ENCODE assay signal across 1 cellular context in the genomic region with DNA sequence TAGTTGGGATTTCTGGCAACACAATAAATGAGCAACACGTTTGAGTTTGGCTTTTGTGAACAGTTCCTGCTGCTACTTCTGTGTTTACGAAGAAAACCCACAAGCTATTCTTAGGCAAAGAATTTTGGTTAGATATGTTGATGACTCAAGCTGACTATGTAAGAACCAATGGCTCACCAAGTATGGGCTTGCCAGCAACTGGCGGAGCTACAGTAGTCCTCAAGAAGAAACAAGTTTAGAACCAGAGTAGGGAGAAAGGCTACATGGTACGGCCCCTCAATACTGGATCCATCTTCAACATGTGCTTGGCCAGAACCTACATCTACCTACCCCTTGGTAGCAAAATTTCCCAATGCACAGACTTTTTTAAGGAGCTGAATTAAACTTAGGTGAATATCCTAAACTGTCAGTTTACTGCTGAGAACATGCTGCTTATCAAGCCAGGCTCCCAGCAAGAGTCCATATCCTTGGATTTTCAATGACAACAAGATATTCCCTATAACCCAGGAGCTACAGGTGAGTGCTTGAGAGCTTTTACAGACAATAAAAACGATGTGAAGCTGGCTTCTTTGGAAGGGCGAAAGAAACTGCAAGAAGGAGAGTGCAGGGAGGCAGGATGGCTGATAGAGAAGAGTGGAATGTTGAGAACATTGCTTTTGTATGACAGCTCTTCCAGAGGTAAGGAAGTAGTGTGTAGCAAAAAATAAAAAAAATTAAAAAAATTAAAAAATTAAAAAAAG.
TF ChIP-seq lines count a peak whose summit lies in the region.

No MANE protein-coding gene starts in this region.

TF ChIP-seq in GM12878, 131 proteins besides CTCF, POLR2A, EP300 and RAD21 (continued from another document):
- TF ChIP-seq CEBPZ (IDR thresholded peaks at IDR 0.05; ENCODE audit: low read depth, low read length) = no peak
- TF ChIP-seq ZNF384 (IDR thresholded peaks at IDR 0.05; ENCODE audit: borderline replicate concordance, low read depth, low read length) = no peak
- no peak for TF ChIP-seq SREBF1 (IDR thresholded peaks at IDR 0.05; ENCODE audit: low read length)
- TF ChIP-seq ELK1 (IDR thresholded peaks at IDR 0.05; ENCODE audit: low read depth, low read length) = no peak
- TF ChIP-seq SREBF2 (IDR thresholded peaks at IDR 0.05; ENCODE audit: low read length) = no peak
- 0 out of 2 replicates have a peak, but pooled peaks have one; percentile 9 for TF ChIP-seq SMC3 (IDR thresholded peaks at IDR 0.05; ENCODE audit: borderline replicate concordance, low read length)
- no peak for TF ChIP-seq HSF1 (IDR thresholded peaks at IDR 0.05; ENCODE audit: low read depth, low read length)
- TF ChIP-seq, protein P1, sequence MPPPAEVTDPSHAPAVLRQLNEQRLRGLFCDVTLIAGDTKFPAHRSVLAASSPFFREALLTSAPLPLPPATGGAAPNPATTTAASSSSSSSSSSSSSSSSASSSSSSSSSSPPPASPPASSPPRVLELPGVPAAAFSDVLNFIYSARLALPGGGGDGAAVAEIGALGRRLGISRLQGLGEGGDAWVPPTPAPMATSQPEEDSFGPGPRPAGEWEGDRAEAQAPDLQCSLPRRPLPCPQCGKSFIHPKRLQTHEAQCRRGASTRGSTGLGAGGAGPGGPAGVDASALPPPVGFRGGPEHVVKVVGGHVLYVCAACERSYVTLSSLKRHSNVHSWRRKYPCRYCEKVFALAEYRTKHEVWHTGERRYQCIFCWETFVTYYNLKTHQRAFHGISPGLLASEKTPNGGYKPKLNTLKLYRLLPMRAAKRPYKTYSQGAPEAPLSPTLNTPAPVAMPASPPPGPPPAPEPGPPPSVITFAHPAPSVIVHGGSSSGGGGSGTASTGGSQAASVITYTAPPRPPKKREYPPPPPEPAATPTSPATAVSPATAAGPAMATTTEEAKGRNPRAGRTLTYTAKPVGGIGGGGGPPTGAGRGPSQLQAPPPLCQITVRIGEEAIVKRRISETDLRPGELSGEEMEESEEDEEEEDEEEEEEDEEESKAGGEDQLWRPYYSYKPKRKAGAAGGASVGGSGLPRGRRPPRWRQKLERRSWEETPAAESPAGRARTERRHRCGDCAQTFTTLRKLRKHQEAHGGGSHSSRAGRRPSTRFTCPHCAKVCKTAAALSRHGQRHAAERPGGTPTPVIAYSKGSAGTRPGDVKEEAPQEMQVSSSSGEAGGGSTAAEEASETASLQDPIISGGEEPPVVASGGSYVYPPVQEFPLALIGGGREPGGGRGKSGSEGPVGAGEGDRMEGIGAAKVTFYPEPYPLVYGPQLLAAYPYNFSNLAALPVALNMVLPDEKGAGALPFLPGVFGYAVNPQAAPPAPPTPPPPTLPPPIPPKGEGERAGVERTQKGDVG (CRISPR knock-in tag; IDR thresholded peaks at IDR 0.05) = no peak
- TF ChIP-seq ZNF687 (IDR thresholded peaks at IDR 0.05) = no peak
- peak in 1 of 2 experiments; percentile 61; a peak in 1 of 4 replicates for TF ChIP-seq SRF (IDR thresholded peaks at IDR 0.05; ENCODE audit: low read depth in 2 of 2, low read length in 2 of 2)
- peak; percentile 72; the same call in 1 of the 2 replicates for TF ChIP-seq MEF2A (IDR thresholded peaks at IDR 0.05; ENCODE audit: insufficient read depth, low read depth, low read length)
- TF ChIP-seq FOXK2 (IDR thresholded peaks at IDR 0.05) = no peak
- TF ChIP-seq MEF2B (IDR thresholded peaks at IDR 0.05; ENCODE audit: partially characterized antibody, poor library complexity, severe bottlenecking) = peak; percentile 37
- TF ChIP-seq YY1 (IDR thresholded peaks at IDR 0.05; ENCODE audit: low read depth, low read length) = no peak
- TF ChIP-seq, protein P2, sequence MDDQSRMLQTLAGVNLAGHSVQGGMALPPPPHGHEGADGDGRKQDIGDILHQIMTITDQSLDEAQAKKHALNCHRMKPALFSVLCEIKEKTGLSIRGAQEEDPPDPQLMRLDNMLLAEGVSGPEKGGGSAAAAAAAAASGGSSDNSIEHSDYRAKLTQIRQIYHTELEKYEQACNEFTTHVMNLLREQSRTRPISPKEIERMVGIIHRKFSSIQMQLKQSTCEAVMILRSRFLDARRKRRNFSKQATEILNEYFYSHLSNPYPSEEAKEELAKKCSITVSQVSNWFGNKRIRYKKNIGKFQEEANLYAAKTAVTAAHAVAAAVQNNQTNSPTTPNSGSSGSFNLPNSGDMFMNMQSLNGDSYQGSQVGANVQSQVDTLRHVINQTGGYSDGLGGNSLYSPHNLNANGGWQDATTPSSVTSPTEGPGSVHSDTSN (IDR thresholded peaks at IDR 0.05; ENCODE audit: insufficient replicate concordance, low read depth, low read length) = no peak
- no peak for TF ChIP-seq GATAD2B (conservative IDR thresholded peaks at IDR 0.05; ENCODE audit: low read depth)
- no peak for TF ChIP-seq MTA3 (IDR thresholded peaks at IDR 0.05; ENCODE audit: borderline replicate concordance, low read length)
- TF ChIP-seq ZZZ3 (IDR thresholded peaks at IDR 0.05; ENCODE audit: control insufficient read depth, insufficient read length, low read depth) = no peak
- no peak for TF ChIP-seq RBBP5 (conservative IDR thresholded peaks at IDR 0.05)
- no peak for TF ChIP-seq CREM (IDR thresholded peaks at IDR 0.05; ENCODE audit: low read depth)
- no peak for TF ChIP-seq ZNF274 (IDR thresholded peaks at IDR 0.05; ENCODE audit: insufficient read depth, insufficient read length)
- TF ChIP-seq SP1 (IDR thresholded peaks at IDR 0.05; ENCODE audit: low read depth, low read length) = no peak
- TF ChIP-seq RUNX3 (IDR thresholded peaks at IDR 0.05; ENCODE audit: low read length) = peak; percentile 86
- TF ChIP-seq LARP7 (IDR thresholded peaks at IDR 0.05) = no peak
- peak; percentile 6; the same call in 1 of the 2 replicates for TF ChIP-seq SPI1 (IDR thresholded peaks at IDR 0.05; ENCODE audit: borderline replicate concordance, insufficient read depth, low read depth, low read length)
- no peak for TF ChIP-seq CHD4 (IDR thresholded peaks at IDR 0.05)
- TF ChIP-seq EED (IDR thresholded peaks at IDR 0.05; ENCODE audit: low read depth) = no peak
- no peak for TF ChIP-seq EGR1 (IDR thresholded peaks at IDR 0.05; ENCODE audit: borderline replicate concordance in 1 of 2, low read depth in 2 of 2, low read length in 2 of 2)
- TF ChIP-seq ZSCAN29 (IDR thresholded peaks at IDR 0.05) = no peak
- no peak for TF ChIP-seq YBX1 (IDR thresholded peaks at IDR 0.05)
- TF ChIP-seq PKNOX1 (IDR thresholded peaks at IDR 0.05) = no peak
- TF ChIP-seq, protein P3, sequence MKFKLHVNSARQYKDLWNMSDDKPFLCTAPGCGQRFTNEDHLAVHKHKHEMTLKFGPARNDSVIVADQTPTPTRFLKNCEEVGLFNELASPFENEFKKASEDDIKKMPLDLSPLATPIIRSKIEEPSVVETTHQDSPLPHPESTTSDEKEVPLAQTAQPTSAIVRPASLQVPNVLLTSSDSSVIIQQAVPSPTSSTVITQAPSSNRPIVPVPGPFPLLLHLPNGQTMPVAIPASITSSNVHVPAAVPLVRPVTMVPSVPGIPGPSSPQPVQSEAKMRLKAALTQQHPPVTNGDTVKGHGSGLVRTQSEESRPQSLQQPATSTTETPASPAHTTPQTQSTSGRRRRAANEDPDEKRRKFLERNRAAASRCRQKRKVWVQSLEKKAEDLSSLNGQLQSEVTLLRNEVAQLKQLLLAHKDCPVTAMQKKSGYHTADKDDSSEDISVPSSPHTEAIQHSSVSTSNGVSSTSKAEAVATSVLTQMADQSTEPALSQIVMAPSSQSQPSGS (IDR thresholded peaks at IDR 0.05; ENCODE audit: low read length) = peak; percentile 49; the same call in 1 of the 2 replicates
- no peak for TF ChIP-seq GABPA (IDR thresholded peaks at IDR 0.05; ENCODE audit: low read depth)
- TF ChIP-seq CREB1 (IDR thresholded peaks at IDR 0.05; ENCODE audit: low read depth) = 0 out of 2 replicates have a peak, but pooled peaks have one; percentile 17
- no peak for TF ChIP-seq SIN3A (IDR thresholded peaks at IDR 0.05; ENCODE audit: low read depth, low read length)
